2 cellular contexts compared by ENCODE assay signal in genomic region chr6:110574817-110575216, GRCh38.
TF ChIP-seq lines count a peak whose summit lies in the region.

No MANE protein-coding gene starts in this region.

TF ChIP-seq in GM12878, 131 proteins besides CTCF, POLR2A, EP300 and RAD21:
- 0 out of 2 replicates have a peak, but pooled peaks have one; percentile 45 for TF ChIP-seq ZNF687 (IDR thresholded peaks at IDR 0.05)
- TF ChIP-seq, protein P1, sequence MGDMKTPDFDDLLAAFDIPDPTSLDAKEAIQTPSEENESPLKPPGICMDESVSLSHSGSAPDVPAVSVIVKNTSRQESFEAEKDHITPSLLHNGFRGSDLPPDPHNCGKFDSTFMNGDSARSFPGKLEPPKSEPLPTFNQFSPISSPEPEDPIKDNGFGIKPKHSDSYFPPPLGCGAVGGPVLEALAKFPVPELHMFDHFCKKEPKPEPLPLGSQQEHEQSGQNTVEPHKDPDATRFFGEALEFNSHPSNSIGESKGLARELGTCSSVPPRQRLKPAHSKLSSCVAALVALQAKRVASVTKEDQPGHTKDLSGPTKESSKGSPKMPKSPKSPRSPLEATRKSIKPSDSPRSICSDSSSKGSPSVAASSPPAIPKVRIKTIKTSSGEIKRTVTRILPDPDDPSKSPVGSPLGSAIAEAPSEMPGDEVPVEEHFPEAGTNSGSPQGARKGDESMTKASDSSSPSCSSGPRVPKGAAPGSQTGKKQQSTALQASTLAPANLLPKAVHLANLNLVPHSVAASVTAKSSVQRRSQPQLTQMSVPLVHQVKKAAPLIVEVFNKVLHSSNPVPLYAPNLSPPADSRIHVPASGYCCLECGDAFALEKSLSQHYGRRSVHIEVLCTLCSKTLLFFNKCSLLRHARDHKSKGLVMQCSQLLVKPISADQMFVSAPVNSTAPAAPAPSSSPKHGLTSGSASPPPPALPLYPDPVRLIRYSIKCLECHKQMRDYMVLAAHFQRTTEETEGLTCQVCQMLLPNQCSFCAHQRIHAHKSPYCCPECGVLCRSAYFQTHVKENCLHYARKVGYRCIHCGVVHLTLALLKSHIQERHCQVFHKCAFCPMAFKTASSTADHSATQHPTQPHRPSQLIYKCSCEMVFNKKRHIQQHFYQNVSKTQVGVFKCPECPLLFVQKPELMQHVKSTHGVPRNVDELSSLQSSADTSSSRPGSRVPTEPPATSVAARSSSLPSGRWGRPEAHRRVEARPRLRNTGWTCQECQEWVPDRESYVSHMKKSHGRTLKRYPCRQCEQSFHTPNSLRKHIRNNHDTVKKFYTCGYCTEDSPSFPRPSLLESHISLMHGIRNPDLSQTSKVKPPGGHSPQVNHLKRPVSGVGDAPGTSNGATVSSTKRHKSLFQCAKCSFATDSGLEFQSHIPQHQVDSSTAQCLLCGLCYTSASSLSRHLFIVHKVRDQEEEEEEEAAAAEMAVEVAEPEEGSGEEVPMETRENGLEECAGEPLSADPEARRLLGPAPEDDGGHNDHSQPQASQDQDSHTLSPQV (IDR thresholded peaks at IDR 0.05): peak; percentile 63; the same call in 1 of the 2 replicates
- TF ChIP-seq, protein P2, sequence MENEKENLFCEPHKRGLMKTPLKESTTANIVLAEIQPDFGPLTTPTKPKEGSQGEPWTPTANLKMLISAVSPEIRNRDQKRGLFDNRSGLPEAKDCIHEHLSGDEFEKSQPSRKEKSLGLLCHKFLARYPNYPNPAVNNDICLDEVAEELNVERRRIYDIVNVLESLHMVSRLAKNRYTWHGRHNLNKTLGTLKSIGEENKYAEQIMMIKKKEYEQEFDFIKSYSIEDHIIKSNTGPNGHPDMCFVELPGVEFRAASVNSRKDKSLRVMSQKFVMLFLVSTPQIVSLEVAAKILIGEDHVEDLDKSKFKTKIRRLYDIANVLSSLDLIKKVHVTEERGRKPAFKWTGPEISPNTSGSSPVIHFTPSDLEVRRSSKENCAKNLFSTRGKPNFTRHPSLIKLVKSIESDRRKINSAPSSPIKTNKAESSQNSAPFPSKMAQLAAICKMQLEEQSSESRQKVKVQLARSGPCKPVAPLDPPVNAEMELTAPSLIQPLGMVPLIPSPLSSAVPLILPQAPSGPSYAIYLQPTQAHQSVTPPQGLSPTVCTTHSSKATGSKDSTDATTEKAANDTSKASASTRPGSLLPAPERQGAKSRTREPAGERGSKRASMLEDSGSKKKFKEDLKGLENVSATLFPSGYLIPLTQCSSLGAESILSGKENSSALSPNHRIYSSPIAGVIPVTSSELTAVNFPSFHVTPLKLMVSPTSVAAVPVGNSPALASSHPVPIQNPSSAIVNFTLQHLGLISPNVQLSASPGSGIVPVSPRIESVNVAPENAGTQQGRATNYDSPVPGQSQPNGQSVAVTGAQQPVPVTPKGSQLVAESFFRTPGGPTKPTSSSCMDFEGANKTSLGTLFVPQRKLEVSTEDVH (IDR thresholded peaks at IDR 0.05; ENCODE audit: low read depth, partially characterized antibody): no peak

TF ChIP-seq in K562, 482 proteins besides CTCF, POLR2A, EP300 and RAD21 (continues in another document):
- TF ChIP-seq ZNF609 (CRISPR knock-in tag; IDR thresholded peaks at IDR 0.05; ENCODE audit: borderline replicate concordance) (no peak), ZNF324 (CRISPR knock-in tag; IDR thresholded peaks at IDR 0.05) (no peak), ZNF766 (CRISPR knock-in tag; conservative IDR thresholded peaks at IDR 0.05) (peak; percentile 85), ZNF232 (CRISPR knock-in tag; IDR thresholded peaks at IDR 0.05) (no peak), POLR2G (IDR thresholded peaks at IDR 0.05; ENCODE audit: low read depth, low read length) (no peak), ZNF197 (CRISPR knock-in tag; IDR thresholded peaks at IDR 0.05; ENCODE audit: low read depth) (0 out of 2 replicates have a peak, but pooled peaks have one; percentile 59), POLR2B (IDR thresholded peaks at IDR 0.05; ENCODE audit: low read depth, partially characterized antibody) (no peak), ZKSCAN1 (IDR thresholded peaks at IDR 0.05; ENCODE audit: low read depth, low read length) (no peak), ZNF696 (CRISPR knock-in tag; conservative IDR thresholded peaks at IDR 0.05) (no peak), ZBTB7A (IDR thresholded peaks at IDR 0.05; ENCODE audit: borderline replicate concordance, control insufficient read depth, low read depth, low read length) (no peak), BACH1 (tag; IDR thresholded peaks at IDR 0.05) (0 out of 2 replicates have a peak, but pooled peaks have one; percentile 54), RFX5 (IDR thresholded peaks at IDR 0.05; ENCODE audit: low read depth, low read length) (no peak), PTRF (tag; IDR thresholded peaks at IDR 0.05) (peak; percentile 77), RHOXF2B (CRISPR knock-in tag; conservative IDR thresholded peaks at IDR 0.05) (no peak), CEBPG (CRISPR knock-in tag; IDR thresholded peaks at IDR 0.05) (no peak), CEBPG (tag; conservative IDR thresholded peaks at IDR 0.05 in 1 of 2, IDR thresholded peaks at IDR 0.05 in 1 of 2) (no peak), NFXL1 (CRISPR knock-in tag; IDR thresholded peaks at IDR 0.05) (peak; percentile 27; the same call in 1 of the 2 replicates), DDX20 (tag; IDR thresholded peaks at IDR 0.05; ENCODE audit: low read depth) (peak; percentile 92), ZNF133 (CRISPR knock-in tag; IDR thresholded peaks at IDR 0.05) (no peak), KLF6 (CRISPR knock-in tag; IDR thresholded peaks at IDR 0.05; ENCODE audit: borderline replicate concordance) (peak; percentile 86; the same call in 1 of the 2 replicates), SIN3A (IDR thresholded peaks at IDR 0.05; ENCODE audit: borderline replicate concordance in 2 of 2, control insufficient read depth in 1 of 2, low read depth in 2 of 2, low read length in 2 of 2) (no peak), DIDO1 (tag; IDR thresholded peaks at IDR 0.05; ENCODE audit: low read depth) (peak; percentile 52; the same call in 1 of the 2 replicates), ADNP (tag; IDR thresholded peaks at IDR 0.05) (no peak), PYGO2 (tag; IDR thresholded peaks at IDR 0.05) (peak; percentile 87), GTF2A2 (tag; IDR thresholded peaks at IDR 0.05) (peak; percentile 77), NFATC3 (IDR thresholded peaks at IDR 0.05) (no peak), MEF2D (tag; conservative IDR thresholded peaks at IDR 0.05; ENCODE audit: low read depth) (peak; percentile 73), ZNF354B (CRISPR knock-in tag; IDR thresholded peaks at IDR 0.05) (peak; percentile 30; the same call in 1 of the 2 replicates), ZNF3 (CRISPR knock-in tag; IDR thresholded peaks at IDR 0.05) (no peak), SFPQ (IDR thresholded peaks at IDR 0.05; ENCODE audit: low read depth, low read length) (no peak), HDAC1 (IDR thresholded peaks at IDR 0.05) (no peak)
- TF ChIP-seq, protein P3, sequence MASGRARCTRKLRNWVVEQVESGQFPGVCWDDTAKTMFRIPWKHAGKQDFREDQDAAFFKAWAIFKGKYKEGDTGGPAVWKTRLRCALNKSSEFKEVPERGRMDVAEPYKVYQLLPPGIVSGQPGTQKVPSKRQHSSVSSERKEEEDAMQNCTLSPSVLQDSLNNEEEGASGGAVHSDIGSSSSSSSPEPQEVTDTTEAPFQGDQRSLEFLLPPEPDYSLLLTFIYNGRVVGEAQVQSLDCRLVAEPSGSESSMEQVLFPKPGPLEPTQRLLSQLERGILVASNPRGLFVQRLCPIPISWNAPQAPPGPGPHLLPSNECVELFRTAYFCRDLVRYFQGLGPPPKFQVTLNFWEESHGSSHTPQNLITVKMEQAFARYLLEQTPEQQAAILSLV (tag; IDR thresholded peaks at IDR 0.05): peak; percentile 47; the same call in 1 of the 2 replicates
- TF ChIP-seq, protein P1 (IDR thresholded peaks at IDR 0.05): peak; percentile 63; the same call in 1 of the 2 replicates
- TF ChIP-seq, protein P4, sequence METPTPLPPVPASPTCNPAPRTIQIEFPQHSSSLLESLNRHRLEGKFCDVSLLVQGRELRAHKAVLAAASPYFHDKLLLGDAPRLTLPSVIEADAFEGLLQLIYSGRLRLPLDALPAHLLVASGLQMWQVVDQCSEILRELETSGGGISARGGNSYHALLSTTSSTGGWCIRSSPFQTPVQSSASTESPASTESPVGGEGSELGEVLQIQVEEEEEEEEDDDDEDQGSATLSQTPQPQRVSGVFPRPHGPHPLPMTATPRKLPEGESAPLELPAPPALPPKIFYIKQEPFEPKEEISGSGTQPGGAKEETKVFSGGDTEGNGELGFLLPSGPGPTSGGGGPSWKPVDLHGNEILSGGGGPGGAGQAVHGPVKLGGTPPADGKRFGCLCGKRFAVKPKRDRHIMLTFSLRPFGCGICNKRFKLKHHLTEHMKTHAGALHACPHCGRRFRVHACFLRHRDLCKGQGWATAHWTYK (CRISPR knock-in tag; IDR thresholded peaks at IDR 0.05): 0 out of 2 replicates have a peak, but pooled peaks have one; percentile 26
- TF ChIP-seq, protein P5, sequence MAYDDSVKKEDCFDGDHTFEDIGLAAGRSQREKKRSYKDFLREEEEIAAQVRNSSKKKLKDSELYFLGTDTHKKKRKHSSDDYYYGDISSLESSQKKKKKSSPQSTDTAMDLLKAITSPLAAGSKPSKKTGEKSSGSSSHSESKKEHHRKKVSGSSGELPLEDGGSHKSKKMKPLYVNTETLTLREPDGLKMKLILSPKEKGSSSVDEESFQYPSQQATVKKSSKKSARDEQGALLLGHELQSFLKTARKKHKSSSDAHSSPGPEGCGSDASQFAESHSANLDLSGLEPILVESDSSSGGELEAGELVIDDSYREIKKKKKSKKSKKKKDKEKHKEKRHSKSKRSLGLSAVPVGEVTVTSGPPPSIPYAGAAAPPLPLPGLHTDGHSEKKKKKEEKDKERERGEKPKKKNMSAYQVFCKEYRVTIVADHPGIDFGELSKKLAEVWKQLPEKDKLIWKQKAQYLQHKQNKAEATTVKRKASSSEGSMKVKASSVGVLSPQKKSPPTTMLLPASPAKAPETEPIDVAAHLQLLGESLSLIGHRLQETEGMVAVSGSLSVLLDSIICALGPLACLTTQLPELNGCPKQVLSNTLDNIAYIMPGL (CRISPR knock-in tag; IDR thresholded peaks at IDR 0.05): no peak
